ENCODE assay signal across 12 cellular contexts in the genomic region with DNA sequence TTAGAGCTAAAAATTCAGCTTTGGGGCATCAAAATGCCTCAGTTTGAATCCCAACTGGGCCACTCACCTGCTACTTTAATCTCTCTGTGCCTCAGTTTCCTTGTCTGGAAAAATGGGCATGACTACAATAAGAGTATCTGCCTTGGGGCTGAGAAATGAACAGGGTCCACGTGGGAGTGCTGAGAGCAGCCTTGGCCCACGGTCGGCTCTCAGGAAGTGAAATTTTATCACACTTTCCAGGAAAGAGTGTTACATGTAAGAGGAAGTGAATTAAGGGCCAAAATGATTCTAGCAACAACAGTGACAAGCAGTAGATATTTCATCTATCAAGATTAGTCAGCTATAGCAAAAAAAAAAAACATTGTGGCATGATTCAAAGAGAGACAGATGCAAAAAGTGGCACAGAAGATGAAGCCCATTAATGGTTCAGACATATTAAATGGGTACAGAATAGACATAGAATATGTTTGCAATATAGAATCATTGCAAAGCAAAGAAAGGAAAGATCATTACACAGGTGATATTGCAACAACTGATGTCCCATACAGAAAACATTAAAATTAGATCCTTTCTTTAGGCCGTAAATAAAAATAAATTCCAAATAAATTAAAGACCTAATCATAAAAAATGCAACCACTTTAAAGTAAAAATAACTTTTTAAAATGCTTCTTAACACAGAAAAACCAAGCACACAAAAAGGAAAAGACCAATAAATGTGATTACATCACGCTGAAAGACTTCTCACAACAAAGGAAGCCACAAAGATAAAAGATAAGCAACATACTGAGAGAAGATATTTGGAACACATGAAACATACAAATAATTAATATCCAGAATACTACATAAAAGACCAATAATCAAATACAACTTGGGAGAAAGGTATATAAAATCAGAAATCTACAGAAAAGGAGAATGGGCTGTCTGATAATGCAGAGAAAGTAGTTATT. TPM values are rescaled to one million over a fixed set of nuclear protein-coding genes. Genes with fewer than 3 reads are reported as not detected.
A peak's percentile ranks its signal among the peaks of the same experiment; 100 is the strongest.
DNase-seq lines count a peak whose midpoint lies in the region; ATAC-seq and TF ChIP-seq lines count a peak whose summit lies in the region.
"Had no signal": no experiment of that assay in that cellular context is flagged by ENCODE, and none has a peak within 500 bp of the region (broad histone marks: within the 10 kb centered on the region; RNA-seq: fewer than 3 reads in every experiment).

No MANE protein-coding gene starts in this region.

- peaks cover 87% of the 10 kb centered on the region for H3K4me1 Mint-ChIP-seq in activated CD8-positive, alpha-beta memory T cell treated with anti-CD3 and anti-CD28 coated beads, Interleukin-2, amount 10 ng/mL, durations not matched to agents 7 days and 5 days
- peaks cover 24% of the 10 kb centered on the region for H3K4me1 Mint-ChIP-seq in endothelial cell (ENCODE audit: unreplicated experiment)

- POLR2A ChIA-PET in PC-9 (lab: Charles Lee; ENCODE audit: unreplicated experiment): no interaction called here

- H3K27ac ChIP-seq in osteoblast (ENCODE audit: low read depth, low read length) (no peak overlapping the region), PC-9 (no peak overlapping the region)

- TF ChIP-seq CTCF in mucosa of descending colon (IDR thresholded peaks at IDR 0.05) (no peak), endothelial cell (IDR thresholded peaks at IDR 0.05; ENCODE audit: unreplicated experiment) (no peak), osteoblast (IDR thresholded peaks at IDR 0.05; ENCODE audit: extremely low read depth, low read depth, low read length) (no peak), PC-9 (conservative IDR thresholded peaks at IDR 0.05) (no peak)

- CTCF ChIA-PET in activated CD8-positive, alpha-beta memory T cell treated with anti-CD3 and anti-CD28 coated beads, Interleukin-2, amount 10 ng/mL, durations not matched to agents 7 days and 5 days (lab: Charles Lee): interaction anchor here (1.2 kb wide), 1 partner anchor 528 kb away, joined by 3 read pairs; no protein-coding TSS in a partner anchor
- CTCF ChIA-PET in PC-9 (lab: Charles Lee): no interaction called here

- DNase-seq in CMK (ENCODE audit: low read depth) (peak; percentile 76), mucosa of descending colon (no peak), endothelial cell (ENCODE audit: low spot score) (no peak), SW 1271 (lab: John Stamatoyannopoulos, UW) (no peak), osteoblast (ENCODE audit: insufficient read length, low spot score, missing footprints) (no peak), PC-9 (no peak)
- peak; percentile 74 for DNase-seq in activated CD8-positive, alpha-beta memory T cell treated with anti-CD3 and anti-CD28 coated beads, Interleukin-2, amount 10 ng/mL, durations not matched to agents 7 days and 5 days
- DNase-seq: NCI-H345 had no signal

- peak overlapping the region; percentile 91 for H3K27ac Mint-ChIP-seq in activated CD8-positive, alpha-beta memory T cell treated with anti-CD3 and anti-CD28 coated beads, Interleukin-2, amount 10 ng/mL, durations not matched to agents 7 days and 5 days
- no peak overlapping the region for H3K27ac Mint-ChIP-seq in endothelial cell (ENCODE audit: unreplicated experiment)
- H3K27ac Mint-ChIP-seq: activated naive CD4-positive, alpha-beta T cell treated with anti-CD3 and anti-CD28 coated beads, Interleukin-2, amount 50 U/mL, for 24 hours had no signal

- H3K4me1 ChIP-seq in mucosa of descending colon (ENCODE audit: low read depth): no peaks in the 10 kb centered on the region
- no peaks in the 10 kb centered on the region for H3K4me1 ChIP-seq in osteoblast (ENCODE audit: insufficient read depth, low read length)
- H3K4me1 ChIP-seq in PC-9 (replicated peaks; ENCODE audit: insufficient read depth): peaks cover 11% of the 10 kb centered on the region

- H2AFZ ChIP-seq in osteoblast (ENCODE audit: low read length) (no peak overlapping the region), PC-9 (no peak overlapping the region)

- H3F3A ChIP-seq in PC-9 (ENCODE audit: insufficient read depth, low read depth): peaks cover 2% of the 10 kb centered on the region; the same call in 1 of the 2 replicates

- BruUV-seq in PC-9 (replicated peaks; lab: Mats Ljungman, UMichigan): no TSS peak

- H3K27me3 ChIP-seq in osteoblast (ENCODE audit: insufficient read depth, low read length) (peaks cover 7% of the 10 kb centered on the region), PC-9 (ENCODE audit: insufficient read depth, low read depth) (no peaks in the 10 kb centered on the region)

- H3K9me3 ChIP-seq in mucosa of descending colon (no peaks in the 10 kb centered on the region), osteoblast (ENCODE audit: low read depth, low read length) (no peaks in the 10 kb centered on the region), PC-9 (ENCODE audit: insufficient read depth, low read depth) (no peaks in the 10 kb centered on the region)

- peaks cover 12% of the 10 kb centered on the region for H3K36me3 Mint-ChIP-seq in activated CD8-positive, alpha-beta memory T cell treated with anti-CD3 and anti-CD28 coated beads, Interleukin-2, amount 10 ng/mL, durations not matched to agents 7 days and 5 days
- no peaks in the 10 kb centered on the region for H3K36me3 Mint-ChIP-seq in endothelial cell (ENCODE audit: low read depth, unreplicated experiment)
- H3K36me3 Mint-ChIP-seq: activated naive CD4-positive, alpha-beta T cell treated with anti-CD3 and anti-CD28 coated beads, Interleukin-2, amount 50 U/mL, for 24 hours had no signal

- no peaks in the 10 kb centered on the region for H3K27me3 Mint-ChIP-seq in activated CD8-positive, alpha-beta memory T cell treated with anti-CD3 and anti-CD28 coated beads, Interleukin-2, amount 10 ng/mL, durations not matched to agents 7 days and 5 days
- peaks cover 8% of the 10 kb centered on the region for H3K27me3 Mint-ChIP-seq in endothelial cell (ENCODE audit: unreplicated experiment)

- no peaks in the 10 kb centered on the region for H4K20me1 ChIP-seq in osteoblast (ENCODE audit: insufficient read depth, low read length)
- no peaks in the 10 kb centered on the region for H4K20me1 ChIP-seq in PC-9 (ENCODE audit: insufficient read depth)

- no peaks in the 10 kb centered on the region for H3K9me3 Mint-ChIP-seq in activated CD8-positive, alpha-beta memory T cell treated with anti-CD3 and anti-CD28 coated beads, Interleukin-2, amount 10 ng/mL, durations not matched to agents 7 days and 5 days (ENCODE audit: low read depth)
- H3K9me3 Mint-ChIP-seq in endothelial cell (ENCODE audit: unreplicated experiment): no peaks in the 10 kb centered on the region
- H3K9me3 Mint-ChIP-seq: activated naive CD4-positive, alpha-beta T cell treated with anti-CD3 and anti-CD28 coated beads, Interleukin-2, amount 50 U/mL, for 24 hours had no signal

- no peaks in the 10 kb centered on the region for H3K9me2 ChIP-seq in PC-9 (ENCODE audit: insufficient read depth)

- H3K79me2 ChIP-seq in osteoblast (ENCODE audit: insufficient read depth, low read length) (no peaks in the 10 kb centered on the region), PC-9 (ENCODE audit: low read depth) (no peaks in the 10 kb centered on the region)

- ATAC-seq in HG03378 (IDR thresholded peaks at IDR 0.05; ENCODE audit: unreplicated experiment): peak; percentile 29
- ATAC-seq in activated CD8-positive, alpha-beta memory T cell treated with anti-CD3 and anti-CD28 coated beads, Interleukin-2, amount 10 ng/mL, durations not matched to agents 7 days and 5 days: peak; percentile 70
- ATAC-seq in mucosa of descending colon: peak; percentile 15
- ATAC-seq: esophagus mucosa, SK-N-SH treated with all-trans-retinoic acid at 6 μM for 48 hours had no signal

- H3K4me2 ChIP-seq in osteoblast (ENCODE audit: insufficient read depth, low read length): no peak overlapping the region
- H3K4me2 ChIP-seq in PC-9: no peak overlapping the region

- H3K4me3 ChIP-seq in mucosa of descending colon (no peak overlapping the region), osteoblast (ENCODE audit: insufficient read depth, low read length) (no peak overlapping the region), PC-9 (no peak overlapping the region)

- intact Hi-C loops in mucosa of descending colon (cut with DNase I, micrococcal nuclease) (no loop called here), PC-9 (cut with micrococcal nuclease; ENCODE audit: unreplicated experiment) (no loop called here)

- H3K36me3 ChIP-seq in mucosa of descending colon (ENCODE audit: low read depth) (no peaks in the 10 kb centered on the region), osteoblast (ENCODE audit: insufficient read depth, low read length) (no peaks in the 10 kb centered on the region), PC-9 (ENCODE audit: low read depth) (no peaks in the 10 kb centered on the region)

- peak overlapping the region; percentile 63 for H3K4me3 Mint-ChIP-seq in activated CD8-positive, alpha-beta memory T cell treated with anti-CD3 and anti-CD28 coated beads, Interleukin-2, amount 10 ng/mL, durations not matched to agents 7 days and 5 days
- H3K4me3 Mint-ChIP-seq in endothelial cell (ENCODE audit: unreplicated experiment): no peak overlapping the region
- H3K4me3 Mint-ChIP-seq: activated naive CD4-positive, alpha-beta T cell treated with anti-CD3 and anti-CD28 coated beads, Interleukin-2, amount 50 U/mL, for 24 hours had no signal

RNA-seq across cellular contexts. Expression of gene TMEM273, which starts 4.3 kb away (rescaled TPM):
- total RNA-seq in activated CD8-positive, alpha-beta memory T cell treated with anti-CD3 and anti-CD28 coated beads, Interleukin-2, amount 10 ng/mL, durations not matched to agents 7 days and 5 days: 10 to 100 TPM; 44.9 to 72.0 TPM
- total RNA-seq in mucosa of descending colon: 10 to 100 TPM in 1 of 3 donors, 1 to 10 TPM in 2; 4.8 to 12.7 (median 7.0) TPM
- 1.6 TPM for total RNA-seq in endothelial cell (ENCODE audit: unreplicated experiment)
- 0.59 TPM in 1 of 2 replicates, not detected in the other for total RNA-seq in osteoblast
- 0.26 and 2.2 TPM in 2 replicates for total RNA-seq in PC-9 (2021)

RNA-seq across cellular contexts. Expression of gene FAM170B, which starts 50.0 kb away (rescaled TPM):
- total RNA-seq in activated CD8-positive, alpha-beta memory T cell treated with anti-CD3 and anti-CD28 coated beads, Interleukin-2, amount 10 ng/mL, durations not matched to agents 7 days and 5 days: not detected
- total RNA-seq in mucosa of descending colon (not detected), endothelial cell (ENCODE audit: unreplicated experiment) (not detected), osteoblast (not detected in 2 replicates), PC-9 (2021) (not detected in 2 replicates)
- total RNA-seq: esophagus mucosa had no signal

Comparison
In these comparisons a context has a peak if more than half of its experiments do, and no peak if none do; other contexts are left out.
1. DNase-seq: peak in CMK (single experiment) and activated CD8-positive, alpha-beta memory T cell treated with anti-CD3 and anti-CD28 coated beads, Interleukin-2, amount 10 ng/mL, durations not matched to agents 7 days and 5 days (single experiment); none in mucosa of descending colon (0 of 3), endothelial cell (single experiment), SW 1271 (0 of 2), osteoblast (single experiment) and PC-9 (0 of 2).
2. ATAC-seq: peak in every context shown above with its lines; median percentile 70 in activated CD8-positive, alpha-beta memory T cell treated with anti-CD3 and anti-CD28 coated beads, Interleukin-2, amount 10 ng/mL, durations not matched to agents 7 days and 5 days; 29 in HG03378; 15 in mucosa of descending colon.